ENCODE assay signal across 26 cellular contexts in the genomic region with DNA sequence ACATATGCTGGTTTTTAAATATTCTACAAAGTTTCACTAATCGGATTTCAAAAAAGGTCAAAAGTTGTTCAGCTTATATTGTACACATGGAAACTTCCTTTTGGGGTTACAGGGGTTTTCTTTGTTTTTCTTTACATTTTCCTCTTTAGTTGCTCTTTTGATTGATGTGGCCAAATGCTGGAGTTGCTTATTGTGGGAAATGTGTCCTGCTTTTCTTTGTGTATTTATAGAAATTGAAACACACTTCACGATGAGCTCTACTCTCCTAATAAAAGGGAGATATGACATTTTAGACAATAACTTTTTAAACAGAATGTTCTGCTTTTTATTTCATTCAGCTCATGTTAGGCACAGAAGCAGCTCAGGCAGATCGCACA. TPM values are rescaled to one million over a fixed set of nuclear protein-coding genes. Genes with fewer than 3 reads are reported as not detected.
DNase-seq lines count a peak whose midpoint lies in the region; ATAC-seq, FAIRE-seq and TF ChIP-seq lines count a peak whose summit lies in the region.
"Had no signal": no experiment of that assay in that cellular context is flagged by ENCODE, and none has a peak within 500 bp of the region (broad histone marks: within the 10 kb centered on the region; RNA-seq: fewer than 3 reads in every experiment).

No MANE protein-coding gene starts in this region.

- H3K79me2 ChIP-seq in HepG2 (ENCODE audit: insufficient read depth, low read length), result no peaks in the 10 kb centered on the region

- H3K4me1 ChIP-seq in HepG2 (ENCODE audit: insufficient read depth, low read length), result peaks cover 79% of the 10 kb centered on the region
- peaks cover 0 to 14% (median 2%) of the 10 kb centered on the region in 4 donors for H3K4me1 ChIP-seq in right lobe of liver
- H3K4me1 ChIP-seq in adipocyte (ENCODE audit: control insufficient read depth, insufficient read depth, low read length), result peaks cover 5% of the 10 kb centered on the region
- H3K4me1 ChIP-seq: breast epithelium had no signal

- CTCF ChIA-PET in HepG2 (lab: Yijun Ruan, JAX; ENCODE audit: low intra/inter-chr PET ratio, low total read pairs) (no interaction called here), T-cell (lab: Charles Lee) (interaction anchor here in 1 of 2 donors (0.7 kb wide), 1 partner anchor 615 kb away, joined by 3 read pairs; no protein-coding TSS in a partner anchor)

- no peaks in the 10 kb centered on the region for H3K27me3 Mint-ChIP-seq in nephron (ENCODE audit: low read depth)
- H3K27me3 Mint-ChIP-seq in T-cell, result peaks cover 8% of the 10 kb centered on the region in 2 donors
- H3K27me3 Mint-ChIP-seq: stimulated activated naive B cell treated with anti-CD40 and anti-IgM and Interleukin-4, amounts not matched to agents 10 μg/mL and 1 μg/mL and 100 μg/mL, for 72 hours; type B pancreatic cell had no signal

- DNase-seq in HepG2 (ENCODE audit: low spot score), result no peak
- no peak for DNase-seq in right lobe of liver
- DNase-seq in adipocyte (ENCODE audit: low read depth), result no peak
- DNase-seq in T-cell, result no peak
- DNase-seq in GM10266 (ENCODE audit: extremely low spot score), result no peak
- DNase-seq in posterior cingulate gyrus, result no peak
- DNase-seq: 8988T; activated CD4-positive, alpha-beta T cell treated with anti-CD3 and anti-CD28 coated beads, Interleukin-2, amount 10 ng/mL, durations not matched to agents 24 days and 14 days; activated effector memory CD4-positive, alpha-beta T cell treated with Interleukin-2 at 50 U/mL for 16 hours; activated T-cell treated with anti-CD3 and anti-CD28 coated beads, Interleukin-2, amount 50 U/mL, for 1 hour; Karpas-422; left ventricle myocardium superior; MV-4-11; NCI-H146; NCI-H2107; small intestine; stimulated activated naive B cell treated with anti-CD40 and anti-IgM and Interleukin-4, amounts not matched to agents 10 μg/mL and 1 μg/mL and 100 μg/mL, for 72 hours had no signal

- H3K9me3 ChIP-seq in HepG2 (ENCODE audit: low read length) (no peaks in the 10 kb centered on the region), right lobe of liver (no peaks in the 10 kb centered on the region), adipocyte (ENCODE audit: control insufficient read depth, low read length) (no peaks in the 10 kb centered on the region)
- H3K9me3 ChIP-seq: breast epithelium had no signal

- TF ChIP-seq CTCF in HepG2 (CRISPR knock-in tag; IDR thresholded peaks at IDR 0.05) (no peak), right lobe of liver (IDR thresholded peaks at IDR 0.05) (no peak), nephron (IDR thresholded peaks at IDR 0.05; ENCODE audit: unreplicated experiment in 3 of 3) (no peak), GM10266 (IDR thresholded peaks at IDR 0.05; ENCODE audit: control insufficient read depth, insufficient read depth, low read depth, missing control alignments) (no peak)

- in situ Hi-C loops in HepG2 (cut with HindIII; ENCODE audit: extremely low pct_ligation_motif_present, low pct_unique_long_range_greater_than_20kb), result no loop called here

- H4K20me1 ChIP-seq in HepG2 (ENCODE audit: insufficient read depth, low read length), result no peaks in the 10 kb centered on the region

- no TSS peak for BruUV-seq in HepG2 (replicated peaks; lab: Mats Ljungman, UMichigan)

- intact Hi-C loops in HepG2 (cut with micrococcal nuclease; ENCODE audit: unreplicated experiment), result loop anchor here (5.0 kb wide), 1 partner anchor 211 kb away; no protein-coding TSS in a partner anchor
- intact Hi-C loops in right lobe of liver (cut with DNase I), result no loop called here
- intact Hi-C loops in posterior cingulate gyrus (cut with DNase I), result no loop called here

- H3K4me1 Mint-ChIP-seq in nephron (peaks cover 43% of the 10 kb centered on the region), T-cell (peaks cover 0 to 4% (median 0%) of the 10 kb centered on the region in 3 donors)
- H3K4me1 Mint-ChIP-seq: stimulated activated naive B cell treated with anti-CD40 and anti-IgM and Interleukin-4, amounts not matched to agents 10 μg/mL and 1 μg/mL and 100 μg/mL, for 72 hours had no signal

- FAIRE-seq in HepG2 (lab: Jason Lieb, UNC), result no peak
- FAIRE-seq: H1, islet of Langerhans, small intestine had no signal

- H3K27ac ChIP-seq in HepG2 (ENCODE audit: extremely low read length, insufficient read depth, low read length) (no peak overlapping the region), right lobe of liver (peak overlapping the region in 1 of 3 donors; percentile 69)
- H3K27ac ChIP-seq: HL-60 had no signal

- peak overlapping the region in 1 of 3 experiments; percentile 5 for H3K4me3 Mint-ChIP-seq in nephron
- no peak overlapping the region for H3K4me3 Mint-ChIP-seq in T-cell
- H3K4me3 Mint-ChIP-seq: activated CD4-positive, alpha-beta T cell treated with anti-CD3 and anti-CD28 coated beads, Interleukin-2, amount 10 ng/mL, durations not matched to agents 24 days and 14 days; CD14-positive monocyte; stimulated activated naive B cell treated with anti-CD40 and anti-IgM and Interleukin-4, amounts not matched to agents 10 μg/mL and 1 μg/mL and 100 μg/mL, for 72 hours; type B pancreatic cell had no signal

- TF ChIP-seq EP300 in HepG2 (IDR thresholded peaks at IDR 0.05; ENCODE audit: low read depth in 2 of 2, low read length in 2 of 2) (no peak), HepG2 (CRISPR knock-in tag; IDR thresholded peaks at IDR 0.05; ENCODE audit: borderline replicate concordance) (no peak)

- peak overlapping the region; percentile 23; the same call in 1 of the 2 replicates for H3K4me2 ChIP-seq in HepG2 (ENCODE audit: low read depth, low read length)

- WGBS in HepG2 (ENCODE audit: low lambda C conversion rate), result 76% methylated on average over 3 of the region's 3 CpGs
- 42% methylated on average over 3 of the region's 3 CpGs for WGBS in right lobe of liver (ENCODE audit: insufficient coverage, low coverage, low lambda C conversion rate, missing lambda C conversion rate)

- H2AFZ ChIP-seq in HepG2 (ENCODE audit: low read length), result no peak overlapping the region

- POLR2A ChIA-PET in HepG2 (lab: Yijun Ruan, JAX), result no interaction called here
- POLR2A ChIA-PET in T-cell (lab: Charles Lee), result interaction anchor here in 1 of 2 donors (0.6 kb wide), 1 partner anchor 1079 kb away, joined by 4 read pairs; no protein-coding TSS in a partner anchor

- H3K27me3 ChIP-seq in HepG2 (ENCODE audit: control insufficient read depth in 1 of 2, insufficient read depth in 2 of 2, low read length in 2 of 2) (no peaks in the 10 kb centered on the region), right lobe of liver (no peaks in the 10 kb centered on the region), adipocyte (replicated peaks; ENCODE audit: control insufficient read depth, insufficient read depth, low read length) (no peaks in the 10 kb centered on the region)
- H3K27me3 ChIP-seq: breast epithelium had no signal

- H3K27ac Mint-ChIP-seq in nephron (peak overlapping the region; percentile 74 to 85 (median 81)), T-cell (no peak overlapping the region)
- H3K27ac Mint-ChIP-seq: activated CD4-positive, alpha-beta T cell treated with anti-CD3 and anti-CD28 coated beads, Interleukin-2, amount 10 ng/mL, durations not matched to agents 24 days and 14 days; activated naive CD4-positive, alpha-beta T cell treated with anti-CD3 and anti-CD28 coated beads, Interleukin-2, amount 50 U/mL, for 72 hours; CD14-positive monocyte; stimulated activated naive B cell treated with anti-CD40 and anti-IgM and Interleukin-4, amounts not matched to agents 10 μg/mL and 1 μg/mL and 100 μg/mL, for 72 hours; type B pancreatic cell had no signal

- H3K4me3 ChIP-seq in HepG2 (replicated peaks in 1 of 3; ENCODE audit: insufficient read depth in 1 of 3, low read depth in 2 of 3, low read length in 3 of 3), result no peak overlapping the region
- H3K4me3 ChIP-seq in right lobe of liver, result peak overlapping the region in 1 of 3 donors; percentile 2
- H3K4me3 ChIP-seq in adipocyte (ENCODE audit: low read length), result no peak overlapping the region
- H3K4me3 ChIP-seq: breast epithelium had no signal

- TF ChIP-seq POLR2A in HepG2 (IDR thresholded peaks at IDR 0.05; ENCODE audit: insufficient read depth in 1 of 2, low read depth in 2 of 2, low read length in 2 of 2) (no peak), right lobe of liver (IDR thresholded peaks at IDR 0.05) (no peak)

- H3K9me3 Mint-ChIP-seq in nephron (no peaks in the 10 kb centered on the region), T-cell (no peaks in the 10 kb centered on the region)
- H3K9me3 Mint-ChIP-seq: activated CD4-positive, alpha-beta T cell treated with anti-CD3 and anti-CD28 coated beads, Interleukin-2, amount 10 ng/mL, durations not matched to agents 24 days and 14 days; activated naive CD4-positive, alpha-beta T cell treated with anti-CD3 and anti-CD28 coated beads, Interleukin-2, amount 50 U/mL, for 72 hours; stimulated activated naive B cell treated with anti-CD40 and anti-IgM and Interleukin-4, amounts not matched to agents 10 μg/mL and 1 μg/mL and 100 μg/mL, for 72 hours; type B pancreatic cell had no signal

- H3K36me3 Mint-ChIP-seq in nephron (ENCODE audit: low read depth) (no peaks in the 10 kb centered on the region), T-cell (no peaks in the 10 kb centered on the region)
- H3K36me3 Mint-ChIP-seq: activated naive CD4-positive, alpha-beta T cell treated with anti-CD3 and anti-CD28 coated beads, Interleukin-2, amount 50 U/mL, for 72 hours; CD14-positive monocyte; stimulated activated naive B cell treated with anti-CD40 and anti-IgM and Interleukin-4, amounts not matched to agents 10 μg/mL and 1 μg/mL and 100 μg/mL, for 72 hours; type B pancreatic cell had no signal

- no peak for TF ChIP-seq RAD21 in HepG2 (CRISPR knock-in tag; IDR thresholded peaks at IDR 0.05)

- no peak overlapping the region for H3K9ac ChIP-seq in HepG2 (ENCODE audit: insufficient read depth, low read depth, low read length)
- H3K9ac ChIP-seq in adipocyte (ENCODE audit: low read length), result peak overlapping the region; percentile 11

- no peaks in the 10 kb centered on the region for H3K36me3 ChIP-seq in HepG2 (replicated peaks in 1 of 2; ENCODE audit: control insufficient read depth in 1 of 2, insufficient read depth in 2 of 2, low read length in 2 of 2)
- H3K36me3 ChIP-seq in right lobe of liver, result no peaks in the 10 kb centered on the region
- no peaks in the 10 kb centered on the region for H3K36me3 ChIP-seq in adipocyte (ENCODE audit: control insufficient read depth, insufficient read depth, low read length, severe bottlenecking)
- H3K36me3 ChIP-seq: breast epithelium had no signal

- ATAC-seq in HepG2 (no peak), right lobe of liver (no peak), T-cell (replicated peaks in 1 of 4) (no peak), GM18867 (IDR thresholded peaks at IDR 0.05; ENCODE audit: unreplicated experiment) (no peak)
- ATAC-seq: activated naive CD4-positive, alpha-beta T cell treated with anti-CD3 and anti-CD28 coated beads, Interleukin-2, amount 50 U/mL, for 72 hours; left ventricle myocardium superior; stimulated activated naive B cell treated with anti-CD40 and anti-IgM and Interleukin-4, amounts not matched to agents 10 μg/mL and 1 μg/mL and 100 μg/mL, for 72 hours had no signal

RNA-seq across cellular contexts. Expression of gene SPRY1, which starts 50.7 kb away (rescaled TPM):
- 22.5 and 24.7 TPM in 2 replicates for total RNA-seq in HepG2 (2016; rRNA removed; fragmentation: Illumina TruSeq; extraction: Trizol)
- 4.3 and 5.4 TPM in 2 replicates for total RNA-seq in HepG2 (2016; cell fraction: cytosol; rRNA removed; fragmentation: Illumina TruSeq; extraction: Trizol; ENCODE audit: low read depth)
- total RNA-seq in HepG2 (2016; cell fraction: insoluble cytoplasmic fraction; rRNA removed; fragmentation: Illumina TruSeq; extraction: Trizol), result 21.4 and 23.6 TPM in 2 replicates
- 14.5 and 17.5 TPM in 2 replicates for total RNA-seq in HepG2 (2016; cell fraction: membrane; rRNA removed; fragmentation: Illumina TruSeq; extraction: Trizol)
- total RNA-seq in HepG2 (2016; cell fraction: nucleus; rRNA removed; fragmentation: Illumina TruSeq; extraction: Trizol), result 31.3 and 35.8 TPM in 2 replicates
- 33.4 and 35.4 TPM in 2 replicates for polyA plus RNA-seq in HepG2 (2011; rRNA removed)
- polyA plus RNA-seq in HepG2 (2011; cell fraction: cytosol; rRNA removed), result 19.4 and 28.2 TPM in 2 replicates
- 51.7 and 53.2 TPM in 2 replicates for polyA plus RNA-seq in HepG2 (2011; cell fraction: nucleus; rRNA removed)
- 31.5 and 33.4 TPM in 2 replicates for polyA plus RNA-seq in HepG2 (2012)
- 1.8 and 1.9 TPM in 2 replicates for polyA plus RNA-seq in HepG2 (2016; cell fraction: cytosol; fragmentation: Illumina TruSeq; extraction: Trizol; ENCODE audit: low read depth)
- polyA plus RNA-seq in HepG2 (2016; cell fraction: insoluble cytoplasmic fraction; fragmentation: Illumina TruSeq; extraction: Trizol; ENCODE audit: low read depth), result 22.0 and 23.2 TPM in 2 replicates
- 7.4 and 7.5 TPM in 2 replicates for polyA plus RNA-seq in HepG2 (2016; cell fraction: membrane; fragmentation: Illumina TruSeq; extraction: Trizol; ENCODE audit: low read depth)
- polyA plus RNA-seq in HepG2 (2016; cell fraction: nucleus; fragmentation: Illumina TruSeq; extraction: Trizol; ENCODE audit: insufficient read depth, low read depth), result 70.5 and 74.3 TPM in 2 replicates
- polyA minus RNA-seq in HepG2 (2011; rRNA and poly(A)+ RNA removed; ENCODE audit: low replicate concordance), result 0.26 and 48.0 TPM in 2 replicates
- 37.3 and 43.9 TPM in 2 replicates for polyA minus RNA-seq in HepG2 (2011; cell fraction: cytosol; rRNA and poly(A)+ RNA removed)
- 61.7 and 66.8 TPM in 2 replicates for polyA minus RNA-seq in HepG2 (2011; cell fraction: nucleus; rRNA and poly(A)+ RNA removed)
- total RNA-seq in right lobe of liver, result 10 to 100 TPM in 5 of 6 experiments, 1 to 10 TPM in 1; 9.3 to 16.1 (median 14.3) TPM
- 10 to 100 TPM in 2 of 5 donors, 1 to 10 TPM in 3; 3.2 to 18.6 (median 7.1) TPM for total RNA-seq in T-cell

Comparison
In these comparisons a context has a peak if more than half of its experiments do, and no peak if none do; other contexts are left out.
1. H3K27ac Mint-ChIP-seq: peak in nephron (3 of 3); none in T-cell (0 of 2).